8 cellular contexts compared by ENCODE assay signal in the genomic region with DNA sequence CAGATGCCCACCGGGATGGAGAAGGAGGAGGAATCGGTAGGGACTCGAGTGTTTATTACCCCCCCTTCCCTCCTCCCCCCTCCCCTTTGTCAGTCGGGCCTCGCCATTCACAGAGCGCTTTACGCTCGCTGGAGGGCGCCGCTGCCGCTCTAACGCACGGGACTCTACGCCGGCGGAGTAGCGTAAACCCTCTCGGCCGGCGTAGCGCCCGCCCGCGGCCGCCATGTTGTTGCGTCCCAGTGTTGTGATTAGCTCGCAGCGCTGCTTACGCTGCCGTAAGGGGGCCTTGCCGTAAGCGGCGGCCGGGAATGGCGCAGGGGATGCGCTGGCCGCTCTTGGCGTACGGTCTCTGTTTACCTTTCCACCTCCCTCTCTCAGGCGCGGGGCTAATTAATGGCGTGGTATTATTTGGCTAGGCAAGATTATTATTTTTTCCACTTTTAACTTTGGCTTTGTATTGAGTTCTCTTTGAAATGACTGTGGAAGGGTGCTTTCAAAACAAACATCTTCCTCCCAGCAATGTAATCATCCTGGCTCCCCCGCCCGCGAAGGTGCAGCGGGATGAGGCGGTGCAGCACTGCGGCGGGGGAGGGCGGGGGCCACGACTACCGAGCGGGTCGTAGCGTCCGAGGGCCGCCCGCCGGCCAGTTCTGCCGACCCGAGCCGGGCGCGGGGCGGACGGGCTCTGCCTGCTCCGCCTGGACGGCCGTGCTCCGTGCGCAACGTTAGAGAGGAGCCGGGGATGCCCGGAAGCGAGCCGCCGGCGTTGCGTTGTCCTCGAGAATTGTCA. TPM values are rescaled to one million over a fixed set of nuclear protein-coding genes. Genes with fewer than 3 reads are reported as not detected.
DNase-seq lines count a peak whose midpoint lies in the region; ATAC-seq and TF ChIP-seq lines count a peak whose summit lies in the region.

No MANE protein-coding gene starts in this region.

- TF ChIP-seq EP300 in Ishikawa (IDR thresholded peaks at IDR 0.05; ENCODE audit: borderline replicate concordance): no peak

- peak; percentile 40; the same call in 1 of the 2 replicates for TF ChIP-seq RAD21 in Ishikawa (IDR thresholded peaks at IDR 0.05; ENCODE audit: low read depth)

- H3K9me3 ChIP-seq in mononuclear cell (ENCODE audit: low read depth, low read length): no peaks in the 10 kb centered on the region

- peaks cover 4% of the 10 kb centered on the region for H3K27me3 ChIP-seq in mononuclear cell (ENCODE audit: insufficient read depth, low read length)

- DNase-seq in DMS 273 treated with DMSO at 0.1 percent for 48 hours (lab: John Stamatoyannopoulos, UW) (peak; percentile 87), OCI-M1 (lab: John Stamatoyannopoulos, UW) (peak; percentile 95), activated T-cell treated with anti-CD3 and anti-CD28 coated beads for 48 hours (ENCODE audit: low read depth) (peak; percentile 92), epithelial cell of esophagus (ENCODE audit: low read depth) (peak; percentile 89)
- peak; percentile 88 for DNase-seq in stimulated activated CD8-positive, alpha-beta memory T cell treated with anti-CD3 and anti-CD28 coated beads, Interleukin-2, amount 100 ng/mL, for 48 hours (ENCODE audit: low read depth in 2 of 2)

- H3K4me3 ChIP-seq in epithelial cell of esophagus (ENCODE audit: low read length): peak overlapping the region; percentile 58
- H3K4me3 ChIP-seq in mononuclear cell (ENCODE audit: low read length): peak overlapping the region; percentile 83

- TF ChIP-seq CTCF in epithelial cell of esophagus (IDR thresholded peaks at IDR 0.05; ENCODE audit: insufficient read depth, low read depth, low read length, missing control alignments): peak; percentile 26

- peaks cover 32% of the 10 kb centered on the region for H3K4me1 ChIP-seq in mononuclear cell (ENCODE audit: insufficient read depth, low read length)

- peak; percentile 42 for ATAC-seq in GM21619 (IDR thresholded peaks at IDR 0.05; ENCODE audit: unreplicated experiment)

TF ChIP-seq in Ishikawa, 13 proteins besides CTCF, POLR2A, EP300 and RAD21:
- no peak for TF ChIP-seq ZBTB7A (IDR thresholded peaks at IDR 0.05; ENCODE audit: low read depth)
- 0 out of 2 replicates have a peak, but pooled peaks have one; percentile 13 for TF ChIP-seq TCF12 (IDR thresholded peaks at IDR 0.05; ENCODE audit: low read depth)
- TF ChIP-seq, protein P1, sequence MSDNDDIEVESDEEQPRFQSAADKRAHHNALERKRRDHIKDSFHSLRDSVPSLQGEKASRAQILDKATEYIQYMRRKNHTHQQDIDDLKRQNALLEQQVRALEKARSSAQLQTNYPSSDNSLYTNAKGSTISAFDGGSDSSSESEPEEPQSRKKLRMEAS (IDR thresholded peaks at IDR 0.05): peak; percentile 45
- TF ChIP-seq TAF1 (IDR thresholded peaks at IDR 0.05; ENCODE audit: low read depth): no peak
- TF ChIP-seq YY1 (IDR thresholded peaks at IDR 0.05; ENCODE audit: low read depth): peak; percentile 93
- TF ChIP-seq, protein P2, sequence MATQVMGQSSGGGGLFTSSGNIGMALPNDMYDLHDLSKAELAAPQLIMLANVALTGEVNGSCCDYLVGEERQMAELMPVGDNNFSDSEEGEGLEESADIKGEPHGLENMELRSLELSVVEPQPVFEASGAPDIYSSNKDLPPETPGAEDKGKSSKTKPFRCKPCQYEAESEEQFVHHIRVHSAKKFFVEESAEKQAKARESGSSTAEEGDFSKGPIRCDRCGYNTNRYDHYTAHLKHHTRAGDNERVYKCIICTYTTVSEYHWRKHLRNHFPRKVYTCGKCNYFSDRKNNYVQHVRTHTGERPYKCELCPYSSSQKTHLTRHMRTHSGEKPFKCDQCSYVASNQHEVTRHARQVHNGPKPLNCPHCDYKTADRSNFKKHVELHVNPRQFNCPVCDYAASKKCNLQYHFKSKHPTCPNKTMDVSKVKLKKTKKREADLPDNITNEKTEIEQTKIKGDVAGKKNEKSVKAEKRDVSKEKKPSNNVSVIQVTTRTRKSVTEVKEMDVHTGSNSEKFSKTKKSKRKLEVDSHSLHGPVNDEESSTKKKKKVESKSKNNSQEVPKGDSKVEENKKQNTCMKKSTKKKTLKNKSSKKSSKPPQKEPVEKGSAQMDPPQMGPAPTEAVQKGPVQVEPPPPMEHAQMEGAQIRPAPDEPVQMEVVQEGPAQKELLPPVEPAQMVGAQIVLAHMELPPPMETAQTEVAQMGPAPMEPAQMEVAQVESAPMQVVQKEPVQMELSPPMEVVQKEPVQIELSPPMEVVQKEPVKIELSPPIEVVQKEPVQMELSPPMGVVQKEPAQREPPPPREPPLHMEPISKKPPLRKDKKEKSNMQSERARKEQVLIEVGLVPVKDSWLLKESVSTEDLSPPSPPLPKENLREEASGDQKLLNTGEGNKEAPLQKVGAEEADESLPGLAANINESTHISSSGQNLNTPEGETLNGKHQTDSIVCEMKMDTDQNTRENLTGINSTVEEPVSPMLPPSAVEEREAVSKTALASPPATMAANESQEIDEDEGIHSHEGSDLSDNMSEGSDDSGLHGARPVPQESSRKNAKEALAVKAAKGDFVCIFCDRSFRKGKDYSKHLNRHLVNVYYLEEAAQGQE (IDR thresholded peaks at IDR 0.05; ENCODE audit: low read depth): no peak
- TF ChIP-seq CEBPB (IDR thresholded peaks at IDR 0.05): 0 out of 2 replicates have a peak, but pooled peaks have one; percentile 15
- peak; percentile 63; the same call in 1 of the 2 replicates for TF ChIP-seq CREB1 (IDR thresholded peaks at IDR 0.05; ENCODE audit: low read depth)
- TF ChIP-seq, protein P3, sequence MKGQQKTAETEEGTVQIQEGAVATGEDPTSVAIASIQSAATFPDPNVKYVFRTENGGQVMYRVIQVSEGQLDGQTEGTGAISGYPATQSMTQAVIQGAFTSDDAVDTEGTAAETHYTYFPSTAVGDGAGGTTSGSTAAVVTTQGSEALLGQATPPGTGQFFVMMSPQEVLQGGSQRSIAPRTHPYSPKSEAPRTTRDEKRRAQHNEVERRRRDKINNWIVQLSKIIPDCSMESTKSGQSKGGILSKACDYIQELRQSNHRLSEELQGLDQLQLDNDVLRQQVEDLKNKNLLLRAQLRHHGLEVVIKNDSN (IDR thresholded peaks at IDR 0.05): no peak

RNA-seq across cellular contexts. Expression of a gene that starts 0.8 kb away (rescaled TPM):
- 95.3 TPM for total RNA-seq in mononuclear cell

Comparison
In these comparisons a context has a peak if more than half of its experiments do, and no peak if none do; other contexts are left out.
1. Peak in every context shown above with its lines: DNase-seq, ATAC-seq and H3K4me3 ChIP-seq.